Comparison of ENCODE assay signal across 8 cellular contexts in genomic region chr9:35102465-35102768, GRCh38. TPM values are rescaled to one million over a fixed set of nuclear protein-coding genes. Genes with fewer than 3 reads are reported as not detected.
DNase-seq lines count a peak whose midpoint lies in the region; ATAC-seq and TF ChIP-seq lines count a peak whose summit lies in the region.

No MANE protein-coding gene starts in this region.

- TF ChIP-seq CTCF in brain microvascular endothelial cell (IDR thresholded peaks at IDR 0.05; ENCODE audit: low read depth, low read length, missing control alignments) = no peak
- no peak for TF ChIP-seq CTCF in lower lobe of right lung (IDR thresholded peaks at IDR 0.05)
- TF ChIP-seq CTCF in upper lobe of right lung (IDR thresholded peaks at IDR 0.05) = no peak
- TF ChIP-seq CTCF in GM13976 (IDR thresholded peaks at IDR 0.05; ENCODE audit: borderline replicate concordance, control extremely low read depth, extremely low read depth, insufficient read depth, missing control alignments) = no peak

- H3K9me3 ChIP-seq in lower lobe of right lung = no peaks in the 10 kb centered on the region
- H3K9me3 ChIP-seq in upper lobe of right lung = no peaks in the 10 kb centered on the region

- DNase-seq in EH (ENCODE audit: low read depth) = peak; percentile 27
- DNase-seq in brain microvascular endothelial cell = peak; percentile 6
- DNase-seq in lower lobe of right lung = no peak
- DNase-seq in upper lobe of right lung = no peak
- no peak for DNase-seq in NCI-H69 (lab: John Stamatoyannopoulos, UW)
- DNase-seq in GM13976 (ENCODE audit: low spot score) = no peak

- intact Hi-C loops in lower lobe of right lung (cut with DNase I) (no loop called here), upper lobe of right lung (cut with DNase I) (no loop called here)

- H3K4me1 ChIP-seq in lower lobe of right lung (peaks cover 18% of the 10 kb centered on the region), upper lobe of right lung (peaks cover 17% of the 10 kb centered on the region)

- H3K4me3 ChIP-seq in brain microvascular endothelial cell (ENCODE audit: low read depth, low read length) = peak overlapping the region; percentile 86
- peak overlapping the region; percentile 71 for H3K4me3 ChIP-seq in lower lobe of right lung
- H3K4me3 ChIP-seq in upper lobe of right lung = peak overlapping the region; percentile 86

- in situ Hi-C loops in brain microvascular endothelial cell (cut with HindIII; ENCODE audit: low pct_ligation_motif_present, low sequenced_read_pairs) = no loop called here
- in situ Hi-C loops in GM13976 (cut with MboI; ENCODE audit: low sequenced_read_pairs, unreplicated experiment) = no loop called here

- H3K27me3 ChIP-seq in brain microvascular endothelial cell (replicated peaks) (no peaks in the 10 kb centered on the region), lower lobe of right lung (ENCODE audit: low read depth) (no peaks in the 10 kb centered on the region), upper lobe of right lung (no peaks in the 10 kb centered on the region)

- ATAC-seq in HG03378 (IDR thresholded peaks at IDR 0.05; ENCODE audit: unreplicated experiment) (peak; percentile 12), lower lobe of right lung (peak in 1 of 2 donors; percentile 50), upper lobe of right lung (peak; percentile 1), HG02798 (IDR thresholded peaks at IDR 0.05; ENCODE audit: poor library complexity, unreplicated experiment) (no peak)

- peak overlapping the region; percentile 96 for H3K27ac ChIP-seq in brain microvascular endothelial cell
- H3K27ac ChIP-seq in lower lobe of right lung = peak overlapping the region; percentile 84
- peak overlapping the region; percentile 92 for H3K27ac ChIP-seq in upper lobe of right lung

- H3K36me3 ChIP-seq in brain microvascular endothelial cell (replicated peaks) (peaks cover 49% of the 10 kb centered on the region), lower lobe of right lung (peaks cover 55% of the 10 kb centered on the region), upper lobe of right lung (peaks cover 57% of the 10 kb centered on the region)

RNA-seq across cellular contexts. Expression of gene STOML2, which starts 0.5 kb away (rescaled TPM):
- total RNA-seq in lower lobe of right lung (59.0 TPM), upper lobe of right lung (59.4 TPM)

RNA-seq across cellular contexts. Expression of gene PIGO, which starts 6.0 kb away (rescaled TPM):
- total RNA-seq in lower lobe of right lung (25.1 TPM), upper lobe of right lung (25.2 TPM)

RNA-seq across cellular contexts. Expression of gene ATOSB, which starts 13.2 kb away (rescaled TPM):
- total RNA-seq in lower lobe of right lung (20.3 TPM), upper lobe of right lung (20.3 TPM)

RNA-seq across cellular contexts. Expression of gene FANCG, which starts 22.7 kb away (rescaled TPM):
- 13.9 TPM for total RNA-seq in lower lobe of right lung
- total RNA-seq in upper lobe of right lung = 9.4 TPM

RNA-seq across cellular contexts. Expression of gene VCP, which starts 30.0 kb away (rescaled TPM):
- total RNA-seq in lower lobe of right lung = 175 TPM
- 185 TPM for total RNA-seq in upper lobe of right lung

Comparison
In these comparisons a context has a peak if more than half of its experiments do, and no peak if none do; other contexts are left out.
1. DNase-seq: peak in EH (single experiment) and brain microvascular endothelial cell (single experiment); none in lower lobe of right lung (single experiment), upper lobe of right lung (single experiment), NCI-H69 (single experiment) and GM13976 (single experiment).
2. Peak in every context shown above with its lines, with median percentiles within 50 percentile points of each other: H3K27ac ChIP-seq and H3K4me3 ChIP-seq.